Comparison of ENCODE assay signal across 9 cellular contexts in genomic region chr16:6081320-6081976, GRCh38.
DNase-seq lines count a peak whose midpoint lies in the region; ATAC-seq and TF ChIP-seq lines count a peak whose summit lies in the region.
"Had no signal": no experiment of that assay in that cellular context is flagged by ENCODE, and none has a peak within 500 bp of the region (broad histone marks: within the 10 kb centered on the region; RNA-seq: fewer than 3 reads in every experiment).

No MANE protein-coding gene starts in this region.

- ATAC-seq in HG02981 (IDR thresholded peaks at IDR 0.05; ENCODE audit: unreplicated experiment), result no peak

- DNase-seq in NOMO-1 (lab: John Stamatoyannopoulos, UW; ENCODE audit: unreplicated experiment in 2 of 2) (peak; percentile 6 to 27), NOMO-1 treated with dmso at 0.1 percent for 144 hours (lab: John Stamatoyannopoulos, UW; ENCODE audit: unreplicated experiment) (no peak), inferior parietal cortex (ENCODE audit: extremely low spot score) (peak; percentile 76), NCI-H1436 treated with DMSO at 0.1 percent for 48 hours (lab: John Stamatoyannopoulos, UW) (no peak), NCI-H510A treated with DMSO at 0.1 percent for 48 hours (lab: John Stamatoyannopoulos, UW) (no peak)

- no peak overlapping the region for H3K4me3 ChIP-seq in WI38 (ENCODE audit: low read depth, low read length)
- H3K4me3 ChIP-seq: skin epidermis had no signal

- TF ChIP-seq CTCF in LNCAP (IDR thresholded peaks at IDR 0.05) (peak; percentile 79), WI38 (IDR thresholded peaks at IDR 0.05; ENCODE audit: low read depth, low read length) (0 out of 2 replicates have a peak, but pooled peaks have one; percentile 9)

Comparison
In these comparisons a context has a peak if more than half of its experiments do, and no peak if none do; other contexts are left out.
1. DNase-seq: peak in NOMO-1 (2 of 2) and inferior parietal cortex (single experiment); none in NOMO-1 treated with dmso at 0.1 percent for 144 hours (single experiment), NCI-H1436 treated with DMSO at 0.1 percent for 48 hours (single experiment) and NCI-H510A treated with DMSO at 0.1 percent for 48 hours (single experiment).